Comparison of ENCODE assay signal across 13 cellular contexts in the genomic region with DNA sequence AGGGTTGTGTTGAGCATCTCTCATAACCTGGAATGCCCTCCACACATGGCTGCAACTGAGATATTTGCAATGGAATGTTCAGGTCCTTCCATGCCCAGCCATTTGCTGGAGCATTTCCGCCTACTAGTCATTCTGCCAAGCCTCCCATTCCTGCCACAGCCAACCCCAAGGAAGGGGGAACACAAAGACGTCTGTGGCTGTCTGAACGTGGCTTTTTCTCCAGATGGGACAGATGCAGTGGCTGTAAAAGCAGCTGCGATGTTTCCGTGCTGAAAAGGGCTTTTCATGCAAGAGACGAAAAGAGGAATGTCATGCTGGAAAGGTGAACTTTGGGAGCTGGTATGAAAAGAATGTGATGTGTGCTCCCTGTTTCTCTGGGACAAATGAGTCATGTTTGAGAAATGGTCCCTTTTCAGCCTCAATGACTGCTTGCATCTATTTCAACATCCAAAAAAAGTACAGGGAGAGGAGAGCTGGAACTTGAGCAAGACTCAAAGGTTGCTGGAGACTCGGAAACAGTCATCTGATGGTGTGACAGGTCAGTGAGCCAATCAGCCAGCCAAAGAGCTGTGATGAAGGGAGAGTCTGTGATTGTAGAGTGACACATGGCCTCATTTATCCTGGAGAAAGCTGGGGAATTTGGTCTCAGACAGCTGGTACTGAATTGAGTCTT.
A peak's percentile ranks its signal among the peaks of the same experiment; 100 is the strongest.
DNase-seq lines count a peak whose midpoint lies in the region; ATAC-seq and TF ChIP-seq lines count a peak whose summit lies in the region.
"Had no signal": no experiment of that assay in that cellular context is flagged by ENCODE, and none has a peak within 500 bp of the region (broad histone marks: within the 10 kb centered on the region; RNA-seq: fewer than 3 reads in every experiment).

No MANE protein-coding gene starts in this region.

- H3K79me2 ChIP-seq in PC-9 (ENCODE audit: low read depth): peaks cover 82% of the 10 kb centered on the region

- peaks cover 9% of the 10 kb centered on the region for H3K9me3 Mint-ChIP-seq in activated T-cell treated with anti-CD3 and anti-CD28 coated beads, Interleukin-2, amount 50 U/mL, for 4 hours
- H3K9me3 Mint-ChIP-seq: type B pancreatic cell had no signal

- H3K27me3 Mint-ChIP-seq in activated T-cell treated with anti-CD3 and anti-CD28 coated beads, Interleukin-2, amount 50 U/mL, for 4 hours (ENCODE audit: low read depth): no peaks in the 10 kb centered on the region
- H3K27me3 Mint-ChIP-seq: type B pancreatic cell had no signal

- H3K4me3 Mint-ChIP-seq in activated T-cell treated with anti-CD3 and anti-CD28 coated beads, Interleukin-2, amount 50 U/mL, for 4 hours: no peak overlapping the region
- H3K4me3 Mint-ChIP-seq: type B pancreatic cell had no signal

- H3K4me3 ChIP-seq in PC-9 (peak overlapping the region; percentile 47; the same call in 1 of the 2 replicates), epithelial cell of esophagus (ENCODE audit: low read length) (no peak overlapping the region)
- H3K4me3 ChIP-seq: cardiac muscle cell had no signal

- no TSS peak for BruUV-seq in PC-9 (replicated peaks; lab: Mats Ljungman, UMichigan)

- peak overlapping the region; percentile 97 for H3K27ac ChIP-seq in PC-9
- H3K27ac ChIP-seq: cardiac muscle cell had no signal

- intact Hi-C loops in PC-9 (cut with micrococcal nuclease; ENCODE audit: unreplicated experiment): loop anchor here (1.0 to 5.0 kb wide), 9 partner anchors 139 to 657 kb away; partner anchors contain the start of gene CPPED1

- DNase-seq in 8988T (peak; percentile 4), PC-9 (peak; percentile 88 to 99), epithelial cell of esophagus (ENCODE audit: low read depth) (peak; percentile 83), midbrain (lab: John Stamatoyannopoulos, UW) (peak; percentile 6), NCI-H1092 treated with DMSO at 0.1 percent for 48 hours (lab: John Stamatoyannopoulos, UW) (no peak)
- no peak for DNase-seq in activated T-cell treated with anti-CD3 and anti-CD28 coated beads, Interleukin-2, amount 50 U/mL, for 4 hours
- DNase-seq: GDM1; SHP77 treated with DMSO at 0.1 percent for 48 hours; stimulated activated CD4-positive, alpha-beta T cell treated with anti-CD3 and anti-CD28 coated beads, Interleukin-4, amount 100 ng/mL, for 24 hours had no signal

- H3K27me3 ChIP-seq in PC-9 (ENCODE audit: insufficient read depth, low read depth): no peaks in the 10 kb centered on the region
- H3K27me3 ChIP-seq: cardiac muscle cell had no signal

- H3K9me2 ChIP-seq in PC-9 (ENCODE audit: insufficient read depth): no peaks in the 10 kb centered on the region

- H3K9me3 ChIP-seq in PC-9 (ENCODE audit: insufficient read depth, low read depth): no peaks in the 10 kb centered on the region

- no peaks in the 10 kb centered on the region for H3K36me3 Mint-ChIP-seq in activated T-cell treated with anti-CD3 and anti-CD28 coated beads, Interleukin-2, amount 50 U/mL, for 4 hours (ENCODE audit: insufficient read depth)
- H3K36me3 Mint-ChIP-seq: type B pancreatic cell had no signal

- TF ChIP-seq CTCF in PC-9 (conservative IDR thresholded peaks at IDR 0.05) (no peak), epithelial cell of esophagus (IDR thresholded peaks at IDR 0.05; ENCODE audit: insufficient read depth, low read depth, low read length, missing control alignments) (no peak)

- H3K4me2 ChIP-seq in PC-9: peak overlapping the region; percentile 90

- H2AFZ ChIP-seq in PC-9: no peak overlapping the region

- no peaks in the 10 kb centered on the region for H3K4me1 Mint-ChIP-seq in activated T-cell treated with anti-CD3 and anti-CD28 coated beads, Interleukin-2, amount 50 U/mL, for 4 hours (ENCODE audit: low read depth)

- ATAC-seq in HG03521 (IDR thresholded peaks at IDR 0.05; ENCODE audit: unreplicated experiment): no peak
- ATAC-seq in HG03135 (IDR thresholded peaks at IDR 0.05; ENCODE audit: unreplicated experiment): no peak
- ATAC-seq in activated T-cell treated with anti-CD3 and anti-CD28 coated beads, Interleukin-2, amount 50 U/mL, for 4 hours: no peak

- H3F3A ChIP-seq in PC-9 (ENCODE audit: insufficient read depth, low read depth): peaks cover 49% of the 10 kb centered on the region

- 0 out of 2 replicates have a peak, but pooled peaks cover 4% of the 10 kb centered on the region for H4K20me1 ChIP-seq in PC-9 (ENCODE audit: insufficient read depth)

- H3K36me3 ChIP-seq in PC-9 (ENCODE audit: low read depth): no peaks in the 10 kb centered on the region
- H3K36me3 ChIP-seq: cardiac muscle cell had no signal

- POLR2A ChIA-PET in PC-9 (lab: Charles Lee; ENCODE audit: unreplicated experiment): interaction anchor here (0.5 to 0.8 kb wide), 13 partner anchors 9 to 1854 kb away, joined by 3 to 12 read pairs (median 4); partner anchors contain the start of gene SOCS1

- H3K4me1 ChIP-seq in PC-9 (replicated peaks; ENCODE audit: insufficient read depth): peaks cover 60% of the 10 kb centered on the region

- CTCF ChIA-PET in PC-9 (lab: Charles Lee): interaction anchor here (1.2 kb wide), 1 partner anchor 764 kb away, joined by 3 read pairs; no protein-coding TSS in a partner anchor

Comparison
In these comparisons a context has a peak if more than half of its experiments do, and no peak if none do; other contexts are left out.
1. DNase-seq: peak in 8988T (single experiment), PC-9 (2 of 2), epithelial cell of esophagus (single experiment) and midbrain (single experiment); none in activated T-cell treated with anti-CD3 and anti-CD28 coated beads, Interleukin-2, amount 50 U/mL, for 4 hours (single experiment) and NCI-H1092 treated with DMSO at 0.1 percent for 48 hours (single experiment).